Comparison of ENCODE assay signal across 8 cellular contexts in the genomic region with DNA sequence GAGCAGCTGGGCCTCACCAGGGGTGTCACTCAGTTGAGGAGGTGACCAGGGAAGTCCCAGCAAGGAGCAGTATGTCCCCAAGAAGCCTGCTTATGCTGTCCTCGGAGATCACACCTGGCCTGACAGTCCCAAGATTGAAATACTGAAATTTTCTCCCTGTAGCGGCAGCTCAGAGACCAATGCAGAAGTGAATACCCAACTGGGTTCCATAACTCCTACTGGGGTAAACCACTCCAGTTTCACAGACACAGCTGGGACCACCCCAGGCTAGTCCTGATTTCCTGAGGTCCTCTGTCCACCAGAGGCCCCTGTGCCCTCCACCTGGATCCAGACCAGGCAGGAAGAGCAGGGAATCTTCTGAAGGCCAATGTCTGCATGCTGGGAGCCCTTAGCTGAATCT.
"Had no signal": no experiment of that assay in that cellular context is flagged by ENCODE, and none has a peak within 500 bp of the region (broad histone marks: within the 10 kb centered on the region; RNA-seq: fewer than 3 reads in every experiment).

No MANE protein-coding gene starts in this region.

- H3K9me3 ChIP-seq: HAP-1 had no signal

- H3K4me1 ChIP-seq: HAP-1 had no signal

- H3K9me3 Mint-ChIP-seq: HFFc6 had no signal

- H2AFZ ChIP-seq: GM23338 had no signal

- DNase-seq: H7, HFFc6, IMR-90, KG1 had no signal

- H3K27ac Mint-ChIP-seq: GM23338, HFFc6 had no signal

- H3K4me2 ChIP-seq: GM23338 had no signal

- ATAC-seq: GM23338, HCT116, K562 had no signal

- H3K36me3 ChIP-seq: HAP-1 had no signal

- H3K4me3 ChIP-seq: GM23338, HAP-1, K562 had no signal

- H3K4me3 Mint-ChIP-seq: GM23338, HFFc6 had no signal
